Comparison of ENCODE assay signal across 17 cellular contexts in the genomic region with DNA sequence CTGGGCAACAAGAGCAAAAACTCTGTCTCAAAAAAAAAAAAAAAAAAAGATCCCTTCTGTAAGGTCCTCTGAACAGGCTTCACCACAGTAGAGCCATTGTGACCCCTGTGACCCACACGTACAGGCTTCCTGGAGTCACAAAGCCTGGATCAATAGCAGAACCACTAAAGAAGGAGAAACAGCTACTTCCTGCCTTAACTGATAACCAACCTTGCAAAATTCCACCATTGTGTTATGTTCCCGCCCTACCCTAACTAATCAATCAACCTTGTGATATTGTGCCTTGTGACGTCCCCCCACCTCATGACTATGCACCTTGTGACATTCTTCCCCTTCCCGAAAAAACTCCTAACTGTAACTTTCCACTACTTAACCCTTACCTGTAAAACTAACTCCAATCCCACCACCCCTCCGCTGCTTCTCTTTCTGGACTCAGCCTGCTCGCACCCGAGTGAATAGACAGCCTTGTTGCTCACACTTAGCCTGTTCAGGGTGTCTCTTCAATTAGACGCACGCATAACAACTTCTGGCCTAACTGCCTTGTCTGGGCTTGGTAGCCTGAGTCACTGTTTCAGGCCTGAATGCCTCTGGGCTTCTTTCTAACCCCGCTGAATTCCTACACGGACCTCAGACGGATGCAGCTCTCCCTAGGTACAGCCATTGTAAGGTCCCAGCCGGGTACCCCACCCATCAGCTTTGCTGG. TPM values are rescaled to one million over a fixed set of nuclear protein-coding genes. Genes with fewer than 3 reads are reported as not detected.
A peak's percentile ranks its signal among the peaks of the same experiment; 100 is the strongest.
DNase-seq lines count a peak whose midpoint lies in the region; ATAC-seq and TF ChIP-seq lines count a peak whose summit lies in the region.
"Had no signal": no experiment of that assay in that cellular context is flagged by ENCODE, and none has a peak within 500 bp of the region (broad histone marks: within the 10 kb centered on the region; RNA-seq: fewer than 3 reads in every experiment).

No MANE protein-coding gene starts in this region.

- ATAC-seq in upper lobe of right lung, result no peak
- ATAC-seq: activated CD4-positive, alpha-beta T cell treated with anti-CD3 and anti-CD28 coated beads for 36 hours had no signal

- TF ChIP-seq CTCF in hepatocyte (IDR thresholded peaks at IDR 0.05; ENCODE audit: poor library complexity), result no peak
- no peak for TF ChIP-seq CTCF in neural progenitor cell (IDR thresholded peaks at IDR 0.05)
- TF ChIP-seq CTCF in upper lobe of right lung (IDR thresholded peaks at IDR 0.05), result no peak
- no peak for TF ChIP-seq CTCF in uterus (IDR thresholded peaks at IDR 0.05)

- no peaks in the 10 kb centered on the region for H3K9me2 ChIP-seq in hepatocyte (replicated peaks; ENCODE audit: insufficient read depth)

- H3K9ac ChIP-seq in neural progenitor cell, result no peak overlapping the region

- H3K36me3 ChIP-seq in hepatocyte (replicated peaks; ENCODE audit: insufficient read depth, low read depth) (no peaks in the 10 kb centered on the region), neural progenitor cell (no peaks in the 10 kb centered on the region), upper lobe of right lung (no peaks in the 10 kb centered on the region), uterus (no peaks in the 10 kb centered on the region)
- H3K36me3 ChIP-seq: tibial artery had no signal

- no peaks in the 10 kb centered on the region for H4K20me1 ChIP-seq in hepatocyte (ENCODE audit: insufficient read depth, poor library complexity, severe bottlenecking)
- H4K20me1 ChIP-seq in neural progenitor cell (ENCODE audit: low read depth), result no peaks in the 10 kb centered on the region

- H3K27me3 ChIP-seq in hepatocyte (no peaks in the 10 kb centered on the region), neural progenitor cell (no peaks in the 10 kb centered on the region), upper lobe of right lung (no peaks in the 10 kb centered on the region), uterus (no peaks in the 10 kb centered on the region)
- H3K27me3 ChIP-seq: tibial artery had no signal

- intact Hi-C loops in upper lobe of right lung (cut with DNase I), result no loop called here
- intact Hi-C loops in uterus (cut with DNase I; ENCODE audit: low total_unique reads), result no loop called here

- WGBS in hepatocyte (ENCODE audit: low lambda C conversion rate, missing lambda C conversion rate), result 57% methylated on average over 13 of the region's 13 CpGs

- H3K4me2 ChIP-seq in hepatocyte (no peak overlapping the region), neural progenitor cell (no peak overlapping the region)

- H3K36me3 Mint-ChIP-seq in neural progenitor cell, result no peaks in the 10 kb centered on the region
- H3K36me3 Mint-ChIP-seq: activated naive CD8-positive, alpha-beta T cell had no signal

- peaks cover 7% of the 10 kb centered on the region for H3K4me1 Mint-ChIP-seq in neural progenitor cell
- H3K4me1 Mint-ChIP-seq: activated CD4-positive, alpha-beta T cell treated with anti-CD3 and anti-CD28 coated beads for 36 hours; central memory CD8-positive, alpha-beta T cell had no signal

- peak; percentile 86 for DNase-seq in ELF-1 (ENCODE audit: low read depth, low spot score)
- peak; percentile 44 for DNase-seq in UCSD-AML1 (lab: John Stamatoyannopoulos, UW; ENCODE audit: unreplicated experiment)
- DNase-seq in hepatocyte (ENCODE audit: low spot score), result no peak
- peak; percentile 29 for DNase-seq in neural progenitor cell (ENCODE audit: low spot score)
- DNase-seq in NCI-H2227 treated with DMSO at 0.1 percent for 48 hours (lab: John Stamatoyannopoulos, UW), result no peak
- no peak for DNase-seq in upper lobe of right lung
- no peak for DNase-seq in midbrain (lab: John Stamatoyannopoulos, UW)
- DNase-seq in uterus, result no peak
- DNase-seq: activated CD4-positive, alpha-beta T cell treated with anti-CD3 and anti-CD28 coated beads for 36 hours; NCI-H2029 treated with DMSO at 0.1 percent for 48 hours; NCI-H82; RPMI8226; stimulated activated CD8-positive, alpha-beta memory T cell treated with anti-CD3 and anti-CD28 coated beads, Interleukin-4, amount 100 ng/mL, for 48 hours had no signal

- H3K9me3 Mint-ChIP-seq in neural progenitor cell, result no peaks in the 10 kb centered on the region
- H3K9me3 Mint-ChIP-seq: central memory CD8-positive, alpha-beta T cell had no signal

- no peaks in the 10 kb centered on the region for H3K79me2 ChIP-seq in hepatocyte
- H3K79me2 ChIP-seq in neural progenitor cell (ENCODE audit: low read depth), result no peaks in the 10 kb centered on the region

- peak overlapping the region; percentile 1 for H3K4me3 Mint-ChIP-seq in neural progenitor cell
- H3K4me3 Mint-ChIP-seq: activated CD4-positive, alpha-beta T cell treated with anti-CD3 and anti-CD28 coated beads for 36 hours; activated naive CD8-positive, alpha-beta T cell; central memory CD8-positive, alpha-beta T cell had no signal

- peak overlapping the region; percentile 90 for H3K27ac ChIP-seq in hepatocyte
- no peak overlapping the region for H3K27ac ChIP-seq in neural progenitor cell
- no peak overlapping the region for H3K27ac ChIP-seq in upper lobe of right lung
- no peak overlapping the region for H3K27ac ChIP-seq in uterus
- H3K27ac ChIP-seq: tibial artery had no signal

- H3K4me3 ChIP-seq in hepatocyte, result no peak overlapping the region
- no peak overlapping the region for H3K4me3 ChIP-seq in neural progenitor cell
- H3K4me3 ChIP-seq in upper lobe of right lung, result no peak overlapping the region
- H3K4me3 ChIP-seq in uterus, result no peak overlapping the region
- H3K4me3 ChIP-seq: tibial artery had no signal

- no peaks in the 10 kb centered on the region for H3K9me3 ChIP-seq in hepatocyte (ENCODE audit: low read depth)
- no peaks in the 10 kb centered on the region for H3K9me3 ChIP-seq in neural progenitor cell (ENCODE audit: low read depth)
- no peaks in the 10 kb centered on the region for H3K9me3 ChIP-seq in upper lobe of right lung
- no peaks in the 10 kb centered on the region for H3K9me3 ChIP-seq in uterus
- H3K9me3 ChIP-seq: tibial artery had no signal

- H3K4me1 ChIP-seq in hepatocyte (ENCODE audit: insufficient read depth), result peaks cover 22% of the 10 kb centered on the region
- H3K4me1 ChIP-seq in neural progenitor cell, result peaks cover 5% of the 10 kb centered on the region
- peaks cover 7% of the 10 kb centered on the region for H3K4me1 ChIP-seq in upper lobe of right lung
- H3K4me1 ChIP-seq in uterus, result no peaks in the 10 kb centered on the region
- H3K4me1 ChIP-seq: tibial artery had no signal

- no peak overlapping the region for H3K27ac Mint-ChIP-seq in neural progenitor cell
- H3K27ac Mint-ChIP-seq: activated CD4-positive, alpha-beta T cell treated with anti-CD3 and anti-CD28 coated beads for 36 hours; activated naive CD8-positive, alpha-beta T cell had no signal

- H2AFZ ChIP-seq in hepatocyte (peak overlapping the region; percentile 20), neural progenitor cell (replicated peaks) (peak overlapping the region; percentile 55)

- no peak for TF ChIP-seq POLR2A in uterus (IDR thresholded peaks at IDR 0.05)

- peaks cover 9% of the 10 kb centered on the region for H3F3A ChIP-seq in neural progenitor cell (ENCODE audit: low read depth)

- no peaks in the 10 kb centered on the region for H3K27me3 Mint-ChIP-seq in neural progenitor cell (ENCODE audit: insufficient read depth, low read depth)
- H3K27me3 Mint-ChIP-seq: activated CD4-positive, alpha-beta T cell treated with anti-CD3 and anti-CD28 coated beads for 36 hours; activated naive CD8-positive, alpha-beta T cell; central memory CD8-positive, alpha-beta T cell had no signal

RNA-seq across cellular contexts. Expression of a gene that starts 13.9 kb away (rescaled TPM):
- total RNA-seq in hepatocyte, result not detected in 2 replicates
- polyA plus RNA-seq in hepatocyte, result not detected in 2 replicates
- total RNA-seq in neural progenitor cell (ENCODE audit: low replicate concordance), result not detected in 2 replicates
- total RNA-seq in upper lobe of right lung, result not detected
- total RNA-seq in uterus, result not detected
- total RNA-seq: activated CD4-positive, alpha-beta T cell treated with anti-CD3 and anti-CD28 coated beads for 36 hours; T-helper 1 cell treated with Interleukin-12 subunit alpha and Interleukin-12 subunit beta and Interleukin-4 antibody, amounts not matched to agents 30 ng/mL and 1 ng/mL, for 36 hours had no signal

RNA-seq across cellular contexts. Expression of a gene that starts 31.4 kb away (rescaled TPM):
- total RNA-seq in hepatocyte (not detected in 2 replicates), neural progenitor cell (ENCODE audit: low replicate concordance) (not detected in 2 replicates), upper lobe of right lung (not detected), uterus (not detected)
- polyA plus RNA-seq in hepatocyte, result not detected in 2 replicates
- total RNA-seq: activated CD4-positive, alpha-beta T cell treated with anti-CD3 and anti-CD28 coated beads for 36 hours; T-helper 1 cell treated with Interleukin-12 subunit alpha and Interleukin-12 subunit beta and Interleukin-4 antibody, amounts not matched to agents 30 ng/mL and 1 ng/mL, for 36 hours had no signal

RNA-seq across cellular contexts. Expression of a gene that starts 35.0 kb away (rescaled TPM):
- total RNA-seq in hepatocyte, result not detected in 2 replicates
- polyA plus RNA-seq in hepatocyte, result not detected in 2 replicates
- total RNA-seq in neural progenitor cell (ENCODE audit: low replicate concordance), result not detected in 2 replicates
- not detected for total RNA-seq in upper lobe of right lung
- not detected for total RNA-seq in uterus
- total RNA-seq: activated CD4-positive, alpha-beta T cell treated with anti-CD3 and anti-CD28 coated beads for 36 hours; T-helper 1 cell treated with Interleukin-12 subunit alpha and Interleukin-12 subunit beta and Interleukin-4 antibody, amounts not matched to agents 30 ng/mL and 1 ng/mL, for 36 hours had no signal

RNA-seq across cellular contexts. Expression of a gene that starts 41.7 kb away (rescaled TPM):
- 19.7 and 21.8 TPM in 2 replicates for total RNA-seq in hepatocyte
- polyA plus RNA-seq in hepatocyte, result 13.8 and 15.5 TPM in 2 replicates
- total RNA-seq in neural progenitor cell (ENCODE audit: low replicate concordance), result 0.96 and 1.6 TPM in 2 replicates
- 31.8 TPM for total RNA-seq in upper lobe of right lung
- total RNA-seq in uterus, result 1 to 10 TPM in 2 of 4 donors, under 1 TPM in 2; 0.51 to 4.8 (median 1.5) TPM
- total RNA-seq: activated CD4-positive, alpha-beta T cell treated with anti-CD3 and anti-CD28 coated beads for 36 hours; T-helper 1 cell treated with Interleukin-12 subunit alpha and Interleukin-12 subunit beta and Interleukin-4 antibody, amounts not matched to agents 30 ng/mL and 1 ng/mL, for 36 hours had no signal

RNA-seq across cellular contexts. Expression of a gene that starts 54.1 kb away (rescaled TPM):
- total RNA-seq in hepatocyte (70.2 and 112 TPM in 2 replicates), neural progenitor cell (ENCODE audit: low replicate concordance) (not detected in 2 replicates), upper lobe of right lung (4.9 TPM), uterus (not detected)
- polyA plus RNA-seq in hepatocyte, result 80.0 and 112 TPM in 2 replicates

Comparison
In these comparisons a context has a peak if more than half of its experiments do, and no peak if none do; other contexts are left out.
1. DNase-seq: peak in ELF-1 (single experiment), UCSD-AML1 (single experiment) and neural progenitor cell (single experiment); none in hepatocyte (single experiment), NCI-H2227 treated with DMSO at 0.1 percent for 48 hours (single experiment), upper lobe of right lung (single experiment), midbrain (single experiment) and uterus (0 of 2).